2 cellular contexts compared by ENCODE assay signal in genomic region chr3:138921316-138922292, GRCh38.
TF ChIP-seq lines count a peak whose summit lies in the region.

No MANE protein-coding gene starts in this region.

TF ChIP-seq in GM23338, 12 proteins besides CTCF, POLR2A, EP300 and RAD21 (continued from another document):
- TF ChIP-seq ZNF462 (CRISPR knock-in tag; IDR thresholded peaks at IDR 0.05) (no peak), EZH2 (IDR thresholded peaks at IDR 0.05; ENCODE audit: low read depth, unreplicated experiment) (no peak), EZH2phosphoT487 (IDR thresholded peaks at IDR 0.05; ENCODE audit: unreplicated experiment) (no peak), POLR2AphosphoS5 (IDR thresholded peaks at IDR 0.05; ENCODE audit: low read depth) (no peak), STAT1 (IDR thresholded peaks at IDR 0.05; ENCODE audit: unreplicated experiment) (no peak), JUNB (IDR thresholded peaks at IDR 0.05; ENCODE audit: unreplicated experiment) (no peak), NANOG (IDR thresholded peaks at IDR 0.05; ENCODE audit: borderline replicate concordance) (no peak), ZNF114 (CRISPR knock-in tag; IDR thresholded peaks at IDR 0.05) (no peak)
- TF ChIP-seq, protein P1, sequence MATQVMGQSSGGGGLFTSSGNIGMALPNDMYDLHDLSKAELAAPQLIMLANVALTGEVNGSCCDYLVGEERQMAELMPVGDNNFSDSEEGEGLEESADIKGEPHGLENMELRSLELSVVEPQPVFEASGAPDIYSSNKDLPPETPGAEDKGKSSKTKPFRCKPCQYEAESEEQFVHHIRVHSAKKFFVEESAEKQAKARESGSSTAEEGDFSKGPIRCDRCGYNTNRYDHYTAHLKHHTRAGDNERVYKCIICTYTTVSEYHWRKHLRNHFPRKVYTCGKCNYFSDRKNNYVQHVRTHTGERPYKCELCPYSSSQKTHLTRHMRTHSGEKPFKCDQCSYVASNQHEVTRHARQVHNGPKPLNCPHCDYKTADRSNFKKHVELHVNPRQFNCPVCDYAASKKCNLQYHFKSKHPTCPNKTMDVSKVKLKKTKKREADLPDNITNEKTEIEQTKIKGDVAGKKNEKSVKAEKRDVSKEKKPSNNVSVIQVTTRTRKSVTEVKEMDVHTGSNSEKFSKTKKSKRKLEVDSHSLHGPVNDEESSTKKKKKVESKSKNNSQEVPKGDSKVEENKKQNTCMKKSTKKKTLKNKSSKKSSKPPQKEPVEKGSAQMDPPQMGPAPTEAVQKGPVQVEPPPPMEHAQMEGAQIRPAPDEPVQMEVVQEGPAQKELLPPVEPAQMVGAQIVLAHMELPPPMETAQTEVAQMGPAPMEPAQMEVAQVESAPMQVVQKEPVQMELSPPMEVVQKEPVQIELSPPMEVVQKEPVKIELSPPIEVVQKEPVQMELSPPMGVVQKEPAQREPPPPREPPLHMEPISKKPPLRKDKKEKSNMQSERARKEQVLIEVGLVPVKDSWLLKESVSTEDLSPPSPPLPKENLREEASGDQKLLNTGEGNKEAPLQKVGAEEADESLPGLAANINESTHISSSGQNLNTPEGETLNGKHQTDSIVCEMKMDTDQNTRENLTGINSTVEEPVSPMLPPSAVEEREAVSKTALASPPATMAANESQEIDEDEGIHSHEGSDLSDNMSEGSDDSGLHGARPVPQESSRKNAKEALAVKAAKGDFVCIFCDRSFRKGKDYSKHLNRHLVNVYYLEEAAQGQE (IDR thresholded peaks at IDR 0.05; ENCODE audit: unreplicated experiment) = no peak
- TF ChIP-seq, protein P2, sequence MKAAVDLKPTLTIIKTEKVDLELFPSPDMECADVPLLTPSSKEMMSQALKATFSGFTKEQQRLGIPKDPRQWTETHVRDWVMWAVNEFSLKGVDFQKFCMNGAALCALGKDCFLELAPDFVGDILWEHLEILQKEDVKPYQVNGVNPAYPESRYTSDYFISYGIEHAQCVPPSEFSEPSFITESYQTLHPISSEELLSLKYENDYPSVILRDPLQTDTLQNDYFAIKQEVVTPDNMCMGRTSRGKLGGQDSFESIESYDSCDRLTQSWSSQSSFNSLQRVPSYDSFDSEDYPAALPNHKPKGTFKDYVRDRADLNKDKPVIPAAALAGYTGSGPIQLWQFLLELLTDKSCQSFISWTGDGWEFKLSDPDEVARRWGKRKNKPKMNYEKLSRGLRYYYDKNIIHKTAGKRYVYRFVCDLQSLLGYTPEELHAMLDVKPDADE (IDR thresholded peaks at IDR 0.05) = no peak

TF ChIP-seq in SK-N-SH, 30 proteins besides CTCF, POLR2A, EP300 and RAD21 (continued from another document):
- TF ChIP-seq, protein P1 (IDR thresholded peaks at IDR 0.05; ENCODE audit: low read depth, low read length) = no peak
- TF ChIP-seq RFX5 (IDR thresholded peaks at IDR 0.05; ENCODE audit: low read length) = no peak
- peak; percentile 26; the same call in 1 of the 2 replicates for TF ChIP-seq RXRA (IDR thresholded peaks at IDR 0.05; ENCODE audit: borderline replicate concordance, low read depth)
- peak; percentile 85 for TF ChIP-seq TCF12 (IDR thresholded peaks at IDR 0.05)
- TF ChIP-seq GABPA (IDR thresholded peaks at IDR 0.05; ENCODE audit: low read depth) = no peak
- no peak for TF ChIP-seq SMC3 (IDR thresholded peaks at IDR 0.05; ENCODE audit: low read depth, low read length)
- TF ChIP-seq JUND (IDR thresholded peaks at IDR 0.05) = peak; percentile 75
- TF ChIP-seq, protein P3, sequence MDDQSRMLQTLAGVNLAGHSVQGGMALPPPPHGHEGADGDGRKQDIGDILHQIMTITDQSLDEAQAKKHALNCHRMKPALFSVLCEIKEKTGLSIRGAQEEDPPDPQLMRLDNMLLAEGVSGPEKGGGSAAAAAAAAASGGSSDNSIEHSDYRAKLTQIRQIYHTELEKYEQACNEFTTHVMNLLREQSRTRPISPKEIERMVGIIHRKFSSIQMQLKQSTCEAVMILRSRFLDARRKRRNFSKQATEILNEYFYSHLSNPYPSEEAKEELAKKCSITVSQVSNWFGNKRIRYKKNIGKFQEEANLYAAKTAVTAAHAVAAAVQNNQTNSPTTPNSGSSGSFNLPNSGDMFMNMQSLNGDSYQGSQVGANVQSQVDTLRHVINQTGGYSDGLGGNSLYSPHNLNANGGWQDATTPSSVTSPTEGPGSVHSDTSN (IDR thresholded peaks at IDR 0.05) = peak; percentile 71
- TF ChIP-seq EZH2phosphoT487 (IDR thresholded peaks at IDR 0.05; ENCODE audit: borderline replicate concordance, low read depth) = no peak
- TF ChIP-seq TAF1 (IDR thresholded peaks at IDR 0.05; ENCODE audit: borderline replicate concordance, low read depth, low read length) = no peak
- no peak for TF ChIP-seq GATA2 (CRISPR knock-in tag; IDR thresholded peaks at IDR 0.05)
- TF ChIP-seq USF1 (IDR thresholded peaks at IDR 0.05; ENCODE audit: borderline replicate concordance, low read depth) = no peak
- peak; percentile 80 for TF ChIP-seq NFIC (IDR thresholded peaks at IDR 0.05; ENCODE audit: borderline replicate concordance)
- TF ChIP-seq ZBTB33 (IDR thresholded peaks at IDR 0.05; ENCODE audit: borderline replicate concordance, low read depth) = no peak
- TF ChIP-seq TEAD4 (IDR thresholded peaks at IDR 0.05; ENCODE audit: borderline replicate concordance, insufficient read depth) = peak; percentile 73
- no peak for TF ChIP-seq RCOR1 (IDR thresholded peaks at IDR 0.05; ENCODE audit: low read length)
- peak; percentile 79 for TF ChIP-seq FOSL2 (IDR thresholded peaks at IDR 0.05; ENCODE audit: borderline replicate concordance, low read depth)
- TF ChIP-seq SIN3A (IDR thresholded peaks at IDR 0.05; ENCODE audit: borderline replicate concordance, low read depth, low read length) = no peak
